In genomic region chr6:63537126-63537958, GRCh38 we compare ENCODE assay signal across 12 cellular contexts. TPM values are rescaled to one million over a fixed set of nuclear protein-coding genes. Genes with fewer than 3 reads are reported as not detected.
DNase-seq lines count a peak whose midpoint lies in the region; ATAC-seq and TF ChIP-seq lines count a peak whose summit lies in the region.
"Had no signal": no experiment of that assay in that cellular context is flagged by ENCODE, and none has a peak within 500 bp of the region (broad histone marks: within the 10 kb centered on the region; RNA-seq: fewer than 3 reads in every experiment).

No MANE protein-coding gene starts in this region.

- H3K4me3 ChIP-seq in fibroblast of the aortic adventitia (ENCODE audit: low read depth, low read length): no peak overlapping the region
- no peak overlapping the region for H3K4me3 ChIP-seq in lower leg skin (ENCODE audit: low read depth, poor library complexity, severe bottlenecking)

- intact Hi-C loops in lower leg skin (cut with DNase I; ENCODE audit: low total_unique reads): no loop called here
- intact Hi-C loops in activated naive CD4-positive, alpha-beta T cell treated with anti-CD3 and anti-CD28 coated beads for 36 hours (cut with micrococcal nuclease): no loop called here

- H3K27ac Mint-ChIP-seq in activated naive CD4-positive, alpha-beta T cell treated with anti-CD3 and anti-CD28 coated beads for 36 hours: no peak overlapping the region
- H3K27ac Mint-ChIP-seq: memory B cell had no signal

- TF ChIP-seq POLR2A in lower leg skin (IDR thresholded peaks at IDR 0.05): no peak

- no peaks in the 10 kb centered on the region for H3K4me1 Mint-ChIP-seq in activated naive CD4-positive, alpha-beta T cell treated with anti-CD3 and anti-CD28 coated beads for 36 hours (ENCODE audit: low read depth)

- CTCF ChIA-PET in activated naive CD4-positive, alpha-beta T cell treated with anti-CD3 and anti-CD28 coated beads for 36 hours (lab: Charles Lee): no interaction called here

- DNase-seq in NCI-H1105 (lab: John Stamatoyannopoulos, UW): peak; percentile 50
- DNase-seq in fibroblast of the aortic adventitia (ENCODE audit: low read depth): peak; percentile 51
- DNase-seq in lower leg skin (ENCODE audit: low spot score in 2 of 2): no peak
- DNase-seq in activated naive CD4-positive, alpha-beta T cell treated with anti-CD3 and anti-CD28 coated beads for 36 hours: no peak
- no peak for DNase-seq in ureter (ENCODE audit: low spot score)
- DNase-seq: aorta, NCI-H1930 had no signal

- WGBS in lower leg skin, 2 donors: 25 to 31% methylated on average over 9 of the region's 9 CpGs

- peak; percentile 39 for ATAC-seq in GM18502 (IDR thresholded peaks at IDR 0.05; ENCODE audit: poor library complexity, unreplicated experiment)
- ATAC-seq in GM21576 (IDR thresholded peaks at IDR 0.05; ENCODE audit: unreplicated experiment): peak; percentile 73
- ATAC-seq in GM18858 (IDR thresholded peaks at IDR 0.05; ENCODE audit: unreplicated experiment): no peak
- ATAC-seq: SK-N-SH treated with all-trans-retinoic acid at 6 μM for 48 hours had no signal

- H3K4me3 Mint-ChIP-seq in activated naive CD4-positive, alpha-beta T cell treated with anti-CD3 and anti-CD28 coated beads for 36 hours: no peak overlapping the region
- H3K4me3 Mint-ChIP-seq: memory B cell had no signal

- no peaks in the 10 kb centered on the region for H3K36me3 Mint-ChIP-seq in activated naive CD4-positive, alpha-beta T cell treated with anti-CD3 and anti-CD28 coated beads for 36 hours (ENCODE audit: low read depth)
- H3K36me3 Mint-ChIP-seq: memory B cell had no signal

- H3K27me3 Mint-ChIP-seq in activated naive CD4-positive, alpha-beta T cell treated with anti-CD3 and anti-CD28 coated beads for 36 hours (ENCODE audit: low read depth): peaks cover 8% of the 10 kb centered on the region

- TF ChIP-seq CTCF in fibroblast of the aortic adventitia (IDR thresholded peaks at IDR 0.05; ENCODE audit: insufficient read depth, low read length): no peak
- no peak for TF ChIP-seq CTCF in lower leg skin (IDR thresholded peaks at IDR 0.05)

- H3K9me3 Mint-ChIP-seq in activated naive CD4-positive, alpha-beta T cell treated with anti-CD3 and anti-CD28 coated beads for 36 hours: no peaks in the 10 kb centered on the region

RNA-seq across cellular contexts. Expression of gene PTP4A1, which starts 34.9 kb away (rescaled TPM):
- total RNA-seq in fibroblast of the aortic adventitia (ENCODE audit: low replicate concordance) (9.6 and 46.1 TPM in 2 replicates), lower leg skin (10 to 100 TPM; 12.8 to 58.1 (median 26.5) TPM), ureter (55.6 TPM)
- total RNA-seq in activated naive CD4-positive, alpha-beta T cell treated with anti-CD3 and anti-CD28 coated beads for 36 hours: 10 to 100 TPM; 46.8 to 51.9 TPM

Comparison
In these comparisons a context has a peak if more than half of its experiments do, and no peak if none do; other contexts are left out.
1. DNase-seq: peak in NCI-H1105 (single experiment) and fibroblast of the aortic adventitia (single experiment); none in lower leg skin (0 of 2), activated naive CD4-positive, alpha-beta T cell treated with anti-CD3 and anti-CD28 coated beads for 36 hours (single experiment) and ureter (single experiment).